In genomic region chr3:76352848-76353130, GRCh38 we compare ENCODE assay signal across 30 cellular contexts.
"Had no signal": no experiment of that assay in that cellular context is flagged by ENCODE, and none has a peak within 500 bp of the region (broad histone marks: within the 10 kb centered on the region; RNA-seq: fewer than 3 reads in every experiment).

No MANE protein-coding gene starts in this region.

- DNase-seq: activated CD4-positive, alpha-beta memory T cell treated with anti-CD3 and anti-CD28 coated beads, Interleukin-2, amount 10 ng/mL, durations not matched to agents 7 days and 5 days; activated CD4-positive, alpha-beta T cell treated with anti-CD3 and anti-CD28 coated beads for 1 hour; activated CD4-positive, alpha-beta T cell treated with anti-CD3 and anti-CD28 coated beads for 48 hours; activated CD4-positive, CD25-positive, alpha-beta regulatory T cell; activated CD8-positive, alpha-beta memory T cell treated with anti-CD3 and anti-CD28 coated beads for 24 hours; activated CD8-positive, alpha-beta memory T cell treated with anti-CD3 and anti-CD28 coated beads, Interleukin-2, amount 10 ng/mL, durations not matched to agents 7 days and 5 days; activated CD8-positive, alpha-beta memory T cell treated with anti-CD3 and anti-CD28 coated beads, Interleukin-2, amount 50 U/mL, for 48 hours; activated effector memory CD4-positive, alpha-beta T cell treated with Interleukin-2 at 50 U/mL for 16 hours; activated naive CD4-positive, alpha-beta T cell treated with anti-CD3 and anti-CD28 coated beads, Interleukin-2, amount 10 ng/mL, durations not matched to agents 7 days and 5 days; activated naive CD8-positive, alpha-beta T cell treated with anti-CD3 and anti-CD28 coated beads, Interleukin-2, amount 50 U/mL, for 24 hours; activated T-cell treated with anti-CD3 and anti-CD28 coated beads, Interleukin-2, amount 50 U/mL, for 48 hours; caudate nucleus; cerebellar nuclear complex; NCI-H1105; NCI-H1417 treated with DMSO at 0.1 percent for 48 hours; NCI-H187 treated with DMSO at 0.1 percent for 48 hours; NCI-H2081; NCI-H2171 treated with DMSO at 0.1 percent for 48 hours; NCI-H2227 treated with DMSO at 0.1 percent for 48 hours; NCI-H446; NCI-H510A treated with DMSO at 0.1 percent for 48 hours; SHP77; SJCRH30; SK-N-SH; T-cell; T-helper 17 cell had no signal

- H3K4me3 Mint-ChIP-seq: activated CD4-positive, alpha-beta memory T cell treated with anti-CD3 and anti-CD28 coated beads, Interleukin-2, amount 10 ng/mL, durations not matched to agents 7 days and 5 days; activated CD8-positive, alpha-beta memory T cell treated with anti-CD3 and anti-CD28 coated beads, Interleukin-2, amount 10 ng/mL, durations not matched to agents 7 days and 5 days; activated naive CD4-positive, alpha-beta T cell treated with anti-CD3 and anti-CD28 coated beads, Interleukin-2, amount 10 ng/mL, durations not matched to agents 7 days and 5 days; activated naive CD8-positive, alpha-beta T cell; activated naive CD8-positive, alpha-beta T cell treated with anti-CD3 and anti-CD28 coated beads, Interleukin-2, amount 50 U/mL, for 24 hours; brain; T-cell; T-helper 17 cell had no signal

- H3K4me3 ChIP-seq: SJCRH30 had no signal

- H3K27me3 Mint-ChIP-seq: activated CD4-positive, alpha-beta memory T cell treated with anti-CD3 and anti-CD28 coated beads, Interleukin-2, amount 10 ng/mL, durations not matched to agents 7 days and 5 days; activated CD8-positive, alpha-beta memory T cell treated with anti-CD3 and anti-CD28 coated beads, Interleukin-2, amount 10 ng/mL, durations not matched to agents 7 days and 5 days; activated naive CD4-positive, alpha-beta T cell treated with anti-CD3 and anti-CD28 coated beads, Interleukin-2, amount 10 ng/mL, durations not matched to agents 7 days and 5 days; activated naive CD8-positive, alpha-beta T cell; activated naive CD8-positive, alpha-beta T cell treated with anti-CD3 and anti-CD28 coated beads, Interleukin-2, amount 50 U/mL, for 24 hours; brain; T-cell; T-helper 17 cell had no signal

- H3K27ac Mint-ChIP-seq: activated CD4-positive, alpha-beta memory T cell treated with anti-CD3 and anti-CD28 coated beads, Interleukin-2, amount 10 ng/mL, durations not matched to agents 7 days and 5 days; activated CD8-positive, alpha-beta memory T cell treated with anti-CD3 and anti-CD28 coated beads, Interleukin-2, amount 10 ng/mL, durations not matched to agents 7 days and 5 days; activated naive CD4-positive, alpha-beta T cell treated with anti-CD3 and anti-CD28 coated beads, Interleukin-2, amount 10 ng/mL, durations not matched to agents 7 days and 5 days; activated naive CD8-positive, alpha-beta T cell; activated naive CD8-positive, alpha-beta T cell treated with anti-CD3 and anti-CD28 coated beads, Interleukin-2, amount 50 U/mL, for 24 hours; brain; T-cell; T-helper 17 cell had no signal

- H3K36me3 Mint-ChIP-seq: activated CD8-positive, alpha-beta memory T cell treated with anti-CD3 and anti-CD28 coated beads, Interleukin-2, amount 10 ng/mL, durations not matched to agents 7 days and 5 days; activated naive CD4-positive, alpha-beta T cell treated with anti-CD3 and anti-CD28 coated beads, Interleukin-2, amount 10 ng/mL, durations not matched to agents 7 days and 5 days; activated naive CD8-positive, alpha-beta T cell; brain; T-cell had no signal

- H3K4me1 Mint-ChIP-seq: activated CD4-positive, alpha-beta memory T cell treated with anti-CD3 and anti-CD28 coated beads, Interleukin-2, amount 10 ng/mL, durations not matched to agents 7 days and 5 days; activated CD8-positive, alpha-beta memory T cell treated with anti-CD3 and anti-CD28 coated beads, Interleukin-2, amount 10 ng/mL, durations not matched to agents 7 days and 5 days; activated naive CD4-positive, alpha-beta T cell treated with anti-CD3 and anti-CD28 coated beads, Interleukin-2, amount 10 ng/mL, durations not matched to agents 7 days and 5 days; activated naive CD8-positive, alpha-beta T cell treated with anti-CD3 and anti-CD28 coated beads, Interleukin-2, amount 50 U/mL, for 24 hours; T-cell; T-helper 17 cell had no signal

- ATAC-seq: activated CD8-positive, alpha-beta memory T cell treated with anti-CD3 and anti-CD28 coated beads, Interleukin-2, amount 10 ng/mL, durations not matched to agents 7 days and 5 days; activated naive CD8-positive, alpha-beta T cell treated with anti-CD3 and anti-CD28 coated beads, Interleukin-2, amount 50 U/mL, for 24 hours; Panc1; T-cell; T-helper 17 cell had no signal

- H3K9me3 Mint-ChIP-seq: brain had no signal

- H3K36me3 ChIP-seq: SJCRH30 had no signal

- H3K9me3 ChIP-seq: SJCRH30, SK-N-SH had no signal

- H3K27ac ChIP-seq: SJCRH30, VCaP had no signal

- H3K9ac ChIP-seq: SK-N-SH had no signal
